Comparison of ENCODE assay signal across 20 cellular contexts in the genomic region with DNA sequence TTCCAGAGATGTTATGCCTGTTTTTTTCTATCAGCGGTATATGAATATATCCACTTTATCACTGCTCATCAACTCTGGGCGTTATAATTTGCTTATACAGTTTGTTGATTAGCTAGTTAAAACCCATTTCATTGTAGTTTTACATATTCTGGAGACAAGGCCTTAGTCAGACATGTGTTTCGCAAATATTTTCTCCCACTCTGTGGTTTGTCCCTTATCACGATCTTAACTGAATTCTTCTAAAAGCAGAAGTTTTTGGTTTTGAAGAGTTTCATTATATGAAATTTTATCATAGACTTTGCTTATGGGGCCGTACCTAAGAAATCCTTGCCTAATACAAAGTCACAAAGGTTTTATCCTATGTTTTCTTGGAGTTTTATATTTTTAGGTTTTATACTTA.
DNase-seq lines count a peak whose midpoint lies in the region; ATAC-seq and TF ChIP-seq lines count a peak whose summit lies in the region.
"Had no signal": no experiment of that assay in that cellular context is flagged by ENCODE, and none has a peak within 500 bp of the region (broad histone marks: within the 10 kb centered on the region; RNA-seq: fewer than 3 reads in every experiment).

No MANE protein-coding gene starts in this region.

- H3K79me1 ChIP-seq in mesendoderm (ENCODE audit: low read length), result no peaks in the 10 kb centered on the region

- no peaks in the 10 kb centered on the region for H3K9me3 ChIP-seq in right atrium auricular region
- H3K9me3 ChIP-seq: esophagus squamous epithelium had no signal

- H3K4me2 ChIP-seq in mesendoderm (ENCODE audit: low read length), result no peak overlapping the region

- no peak overlapping the region for H2AK5ac ChIP-seq in mesendoderm (ENCODE audit: low read length)

- no peak overlapping the region for H2BK120ac ChIP-seq in mesendoderm (ENCODE audit: low read depth, low read length)

- TF ChIP-seq CTCF in right atrium auricular region (IDR thresholded peaks at IDR 0.05) (no peak), lower leg skin (IDR thresholded peaks at IDR 0.05) (no peak)

- TF ChIP-seq POLR2A in lower leg skin (IDR thresholded peaks at IDR 0.05), result no peak

- no peak for DNase-seq in right atrium auricular region (ENCODE audit: low spot score)
- DNase-seq in left ventricle myocardium superior, result no peak
- DNase-seq in NCI-H526 (lab: John Stamatoyannopoulos, UW), result peak; percentile 66
- peak; percentile 69 for DNase-seq in amniotic epithelial cell (ENCODE audit: low read depth)
- no peak for DNase-seq in NCI-H2029 treated with DMSO at 0.1 percent for 48 hours (lab: John Stamatoyannopoulos, UW)
- no peak for DNase-seq in lower leg skin (ENCODE audit: low spot score in 2 of 2)
- DNase-seq in mesendoderm, result no peak
- DNase-seq: 8988T; activated CD4-positive, alpha-beta memory T cell treated with anti-CD3 and anti-CD28 coated beads for 36 hours; anterior cingulate cortex; dermis blood vessel endothelial cell; esophagus squamous epithelium; MM.1S; NCI-H345; stimulated activated naive CD8-positive, alpha-beta T cell treated with anti-CD3 and anti-CD28 coated beads, Interleukin-15, amount 100 ng/mL, for 72 hours; T-helper 9 cell had no signal

- H3K56ac ChIP-seq in mesendoderm (ENCODE audit: low read length), result no peak overlapping the region

- intact Hi-C loops in left ventricle myocardium superior (cut with micrococcal nuclease) (no loop called here), lower leg skin (cut with DNase I; ENCODE audit: low total_unique reads) (no loop called here)

- peaks cover 0 to 26% of the 10 kb centered on the region in 2 donors for H3K4me1 ChIP-seq in right atrium auricular region
- H3K4me1 ChIP-seq in mesendoderm (ENCODE audit: control insufficient read depth, low read depth, low read length), result no peaks in the 10 kb centered on the region
- H3K4me1 ChIP-seq: esophagus squamous epithelium had no signal

- H3K4me3 ChIP-seq in right atrium auricular region (no peak overlapping the region), lower leg skin (ENCODE audit: low read depth, poor library complexity, severe bottlenecking) (no peak overlapping the region), mesendoderm (ENCODE audit: low read length) (no peak overlapping the region)
- H3K4me3 ChIP-seq: esophagus squamous epithelium, lung had no signal

- H2BK5ac ChIP-seq in mesendoderm (ENCODE audit: low read length), result no peak overlapping the region

- no peaks in the 10 kb centered on the region for H3K36me3 ChIP-seq in right atrium auricular region
- H3K36me3 ChIP-seq in mesendoderm (ENCODE audit: control insufficient read depth, insufficient read depth, low read length), result no peaks in the 10 kb centered on the region
- H3K36me3 ChIP-seq: esophagus squamous epithelium had no signal

- no peak overlapping the region for H3K9ac ChIP-seq in mesendoderm (ENCODE audit: low read length)

- H3K18ac ChIP-seq in mesendoderm (ENCODE audit: low read length), result no peak overlapping the region

- H3K23ac ChIP-seq in mesendoderm (ENCODE audit: low read length), result no peak overlapping the region

- no peak overlapping the region for H4K8ac ChIP-seq in mesendoderm (ENCODE audit: low read depth, low read length)

- H3K27ac ChIP-seq in right atrium auricular region, result peak overlapping the region; percentile 60 to 76
- no peak overlapping the region for H3K27ac ChIP-seq in mesendoderm (ENCODE audit: low read depth, low read length)
- H3K27ac ChIP-seq: esophagus squamous epithelium had no signal

- no peak overlapping the region for H2BK15ac ChIP-seq in mesendoderm (replicated peaks; ENCODE audit: low read depth)

- WGBS in lower leg skin, 2 donors, result 82 to 83% methylated on average over 5 of the region's 5 CpGs
- WGBS in mesendoderm (ENCODE audit: extremely low coverage, insufficient coverage, low lambda C conversion rate), result no CpG with 5 or more reads among the region's 5 CpGs

- H3K27me3 ChIP-seq in right atrium auricular region (no peaks in the 10 kb centered on the region), mesendoderm (ENCODE audit: insufficient read depth, low read length, poor library complexity) (no peaks in the 10 kb centered on the region)
- H3K27me3 ChIP-seq: esophagus squamous epithelium had no signal

- no peaks in the 10 kb centered on the region for H3K79me2 ChIP-seq in mesendoderm (ENCODE audit: control insufficient read depth, insufficient read depth, low read length)

- no peak overlapping the region for H3K4ac ChIP-seq in mesendoderm (ENCODE audit: low read depth, low read length)

- ATAC-seq in left ventricle myocardium superior, result no peak
- ATAC-seq in GM21737 (IDR thresholded peaks at IDR 0.05; ENCODE audit: unreplicated experiment), result no peak
- ATAC-seq: activated T-helper 17 cell treated with anti-CD3 and anti-CD28 coated beads, Interleukin-2, amount 50 U/mL, for 72 hours; HCT116; stimulated activated naive CD8-positive, alpha-beta T cell treated with anti-CD3 and anti-CD28 coated beads, Interleukin-15, amount 100 ng/mL, for 72 hours had no signal

- no peak overlapping the region for H4K5ac ChIP-seq in mesendoderm (ENCODE audit: low read length)

Comparison
In these comparisons a context has a peak if more than half of its experiments do, and no peak if none do; other contexts are left out.
1. DNase-seq: peak in NCI-H526 (2 of 2) and amniotic epithelial cell (single experiment); none in right atrium auricular region (single experiment), left ventricle myocardium superior (single experiment), NCI-H2029 treated with DMSO at 0.1 percent for 48 hours (single experiment), lower leg skin (0 of 2) and mesendoderm (single experiment).